In the genomic region with DNA sequence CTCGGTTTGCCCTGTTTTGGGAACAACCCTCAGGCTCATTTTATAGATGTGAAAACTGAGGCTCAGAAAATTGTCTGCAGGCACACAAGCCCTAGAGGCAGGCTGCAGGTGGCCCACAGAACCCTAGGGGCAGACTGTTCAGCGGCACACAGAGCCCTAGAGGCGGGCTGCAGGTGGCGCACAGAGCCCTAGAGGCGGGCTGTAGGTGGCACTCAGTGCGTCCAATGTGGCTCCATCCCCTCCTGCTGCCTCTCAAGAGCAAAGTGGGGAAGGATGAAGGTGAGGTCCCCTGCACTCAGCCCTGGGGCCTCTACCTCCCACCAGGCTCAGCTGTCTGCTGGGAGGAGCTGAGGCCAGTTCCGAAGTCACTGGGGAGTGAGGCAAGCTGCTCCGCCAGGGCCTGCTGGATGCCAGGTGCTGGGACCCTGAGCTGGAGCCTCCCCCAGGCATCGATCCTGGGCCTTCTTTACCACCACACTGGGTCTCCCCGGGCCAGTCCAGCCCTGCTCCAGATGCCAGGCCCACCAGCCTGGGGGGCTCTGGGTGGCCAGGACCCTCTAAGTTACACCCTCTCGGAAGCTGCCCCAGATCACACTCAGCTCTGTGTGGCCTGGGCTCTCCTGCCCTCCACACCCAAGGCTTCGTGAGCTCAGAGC, we compare ENCODE assay signal across 9 cellular contexts. TPM values are rescaled to one million over a fixed set of nuclear protein-coding genes. Genes with fewer than 3 reads are reported as not detected.
DNase-seq lines count a peak whose midpoint lies in the region; ATAC-seq and TF ChIP-seq lines count a peak whose summit lies in the region.
"Had no signal": no experiment of that assay in that cellular context is flagged by ENCODE, and none has a peak within 500 bp of the region (broad histone marks: within the 10 kb centered on the region; RNA-seq: fewer than 3 reads in every experiment).

No MANE protein-coding gene starts in this region.

- H3K36me3 Mint-ChIP-seq in effector memory CD8-positive, alpha-beta T cell (ENCODE audit: insufficient read depth): peaks cover 5% of the 10 kb centered on the region
- peaks cover 7% of the 10 kb centered on the region for H3K36me3 Mint-ChIP-seq in stimulated activated effector memory CD8-positive, alpha-beta T cell treated with anti-CD3 and anti-CD28 coated beads, Interleukin-12 subunit alpha, Interleukin-12 subunit beta, amount 100 ng/mL, for 72 hours

- no peaks in the 10 kb centered on the region for H3K36me3 ChIP-seq in esophagus muscularis mucosa

- no peak for TF ChIP-seq EP300 in esophagus muscularis mucosa (IDR thresholded peaks at IDR 0.05)

- H3K27me3 Mint-ChIP-seq in effector memory CD8-positive, alpha-beta T cell: no peaks in the 10 kb centered on the region

- 73% methylated on average over 6 of the region's 12 CpGs for WGBS in esophagus muscularis mucosa

- H3K4me1 Mint-ChIP-seq in effector memory CD8-positive, alpha-beta T cell (ENCODE audit: low read depth in 2 of 2): peaks cover 30 to 38% of the 10 kb centered on the region in 2 donors
- peaks cover 46% of the 10 kb centered on the region for H3K4me1 Mint-ChIP-seq in stimulated activated effector memory CD8-positive, alpha-beta T cell treated with anti-CD3 and anti-CD28 coated beads, Interleukin-12 subunit alpha, Interleukin-12 subunit beta, amount 100 ng/mL, for 72 hours

- H3K9me3 Mint-ChIP-seq in effector memory CD8-positive, alpha-beta T cell: no peaks in the 10 kb centered on the region
- no peaks in the 10 kb centered on the region for H3K9me3 Mint-ChIP-seq in stimulated activated effector memory CD8-positive, alpha-beta T cell treated with anti-CD3 and anti-CD28 coated beads, Interleukin-12 subunit alpha, Interleukin-12 subunit beta, amount 100 ng/mL, for 72 hours

- TF ChIP-seq POLR2A in esophagus muscularis mucosa (IDR thresholded peaks at IDR 0.05; ENCODE audit: low read depth): no peak

- no peaks in the 10 kb centered on the region for H3K4me1 ChIP-seq in esophagus muscularis mucosa

- no peak for TF ChIP-seq CTCF in esophagus muscularis mucosa (IDR thresholded peaks at IDR 0.05)

- peak; percentile 21 to 34 for DNase-seq in activated CD8-positive, alpha-beta memory T cell treated with anti-CD3 and anti-CD28 coated beads for 1 hour (ENCODE audit: extremely low read depth in 1 of 2, low read depth in 1 of 2)
- no peak for DNase-seq in activated CD8-positive, alpha-beta memory T cell treated with anti-CD3 and anti-CD28 coated beads for 24 hours
- DNase-seq in T-helper 2 cell: peak in 3 of 5 experiments; percentile 28 to 77 (median 36)
- peak; percentile 31 to 41 (median 38) for DNase-seq in effector memory CD8-positive, alpha-beta T cell
- no peak for DNase-seq in stimulated activated effector memory CD8-positive, alpha-beta T cell treated with anti-CD3 and anti-CD28 coated beads, Interleukin-12 subunit alpha, Interleukin-12 subunit beta, amount 100 ng/mL, for 72 hours (ENCODE audit: low spot score in 2 of 2)
- DNase-seq in esophagus muscularis mucosa (ENCODE audit: extremely low spot score): no peak
- DNase-seq in NCI-H226: no peak

- H3K27me3 ChIP-seq in esophagus muscularis mucosa: peaks cover 0 to 62% (median 4%) of the 10 kb centered on the region in 4 donors

- H3K27ac Mint-ChIP-seq in effector memory CD8-positive, alpha-beta T cell: peak overlapping the region in 1 of 2 donors; percentile 68
- H3K27ac Mint-ChIP-seq in stimulated activated effector memory CD8-positive, alpha-beta T cell treated with anti-CD3 and anti-CD28 coated beads, Interleukin-12 subunit alpha, Interleukin-12 subunit beta, amount 100 ng/mL, for 72 hours: peak overlapping the region; percentile 29

- H3K4me3 ChIP-seq in esophagus muscularis mucosa: no peak overlapping the region

- peak overlapping the region; percentile 31 to 33 for H3K4me3 Mint-ChIP-seq in effector memory CD8-positive, alpha-beta T cell
- no peak overlapping the region for H3K4me3 Mint-ChIP-seq in stimulated activated effector memory CD8-positive, alpha-beta T cell treated with anti-CD3 and anti-CD28 coated beads, Interleukin-12 subunit alpha, Interleukin-12 subunit beta, amount 100 ng/mL, for 72 hours

- intact Hi-C loops in esophagus muscularis mucosa (cut with DNase I): no loop called here

- peak; percentile 52 for ATAC-seq in HG03520 (IDR thresholded peaks at IDR 0.05; ENCODE audit: unreplicated experiment)
- ATAC-seq in effector memory CD8-positive, alpha-beta T cell (replicated peaks): peak; percentile 76
- peak; percentile 80 for ATAC-seq in stimulated activated effector memory CD8-positive, alpha-beta T cell treated with anti-CD3 and anti-CD28 coated beads, Interleukin-12 subunit alpha, Interleukin-12 subunit beta, amount 100 ng/mL, for 72 hours

- H3K9me3 ChIP-seq in esophagus muscularis mucosa: no peaks in the 10 kb centered on the region

- no peak overlapping the region for H3K27ac ChIP-seq in esophagus muscularis mucosa (replicated peaks in 1 of 4)

RNA-seq across cellular contexts. Expression of a gene that starts 2.3 kb away (rescaled TPM):
- total RNA-seq in esophagus muscularis mucosa: not detected
- total RNA-seq: astrocyte had no signal

RNA-seq across cellular contexts. Expression of a gene that starts 8.7 kb away (rescaled TPM):
- not detected for total RNA-seq in esophagus muscularis mucosa
- total RNA-seq: astrocyte had no signal

RNA-seq across cellular contexts. Expression of a gene that starts 18.5 kb away (rescaled TPM):
- total RNA-seq in esophagus muscularis mucosa: 1 to 10 TPM; 1.9 to 4.8 (median 3.5) TPM

RNA-seq across cellular contexts. Expression of a gene that starts 26.2 kb away (rescaled TPM):
- not detected for total RNA-seq in esophagus muscularis mucosa
- total RNA-seq: astrocyte had no signal

RNA-seq across cellular contexts. Expression of a gene that starts 41.5 kb away (rescaled TPM):
- total RNA-seq in esophagus muscularis mucosa: 100 to 1,000 TPM; 196 to 252 (median 212) TPM

Comparison
In these comparisons a context has a peak if more than half of its experiments do, and no peak if none do; other contexts are left out.
1. DNase-seq: peak in activated CD8-positive, alpha-beta memory T cell treated with anti-CD3 and anti-CD28 coated beads for 1 hour (2 of 2), T-helper 2 cell (3 of 5) and effector memory CD8-positive, alpha-beta T cell (3 of 3); none in activated CD8-positive, alpha-beta memory T cell treated with anti-CD3 and anti-CD28 coated beads for 24 hours (single experiment), stimulated activated effector memory CD8-positive, alpha-beta T cell treated with anti-CD3 and anti-CD28 coated beads, Interleukin-12 subunit alpha, Interleukin-12 subunit beta, amount 100 ng/mL, for 72 hours (0 of 2), esophagus muscularis mucosa (single experiment) and NCI-H226 (single experiment).
2. Peak in every context shown above with its lines, with median percentiles within 50 percentile points of each other: ATAC-seq.